Comparison of ENCODE assay signal across 1 cellular context in genomic region chr16:10608687-10609409, GRCh38.
TF ChIP-seq lines count a peak whose summit lies in the region.

No MANE protein-coding gene starts in this region.

TF ChIP-seq in HepG2, 621 proteins besides CTCF, POLR2A, EP300 and RAD21 (continued from another document and continues in another):
- TF ChIP-seq NFKBIZ (CRISPR knock-in tag; IDR thresholded peaks at IDR 0.05) (no peak), ELF1 (CRISPR knock-in tag; IDR thresholded peaks at IDR 0.05) (no peak), ZNF564 (CRISPR knock-in tag; IDR thresholded peaks at IDR 0.05) (no peak), ZNF20 (CRISPR knock-in tag; IDR thresholded peaks at IDR 0.05) (no peak), CBX5 (CRISPR knock-in tag; IDR thresholded peaks at IDR 0.05; ENCODE audit: borderline replicate concordance) (no peak), NFE2 (CRISPR knock-in tag; IDR thresholded peaks at IDR 0.05) (no peak), HBP1 (CRISPR knock-in tag; IDR thresholded peaks at IDR 0.05; ENCODE audit: low read depth) (no peak), USF2 (IDR thresholded peaks at IDR 0.05; ENCODE audit: low read depth, low read length) (no peak), USF2 (CRISPR knock-in tag; IDR thresholded peaks at IDR 0.05; ENCODE audit: borderline replicate concordance) (no peak), ZNF317 (CRISPR knock-in tag; IDR thresholded peaks at IDR 0.05) (no peak), SALL1 (CRISPR knock-in tag; IDR thresholded peaks at IDR 0.05) (peak; percentile 60; the same call in 1 of the 2 replicates), CEBPG (CRISPR knock-in tag; IDR thresholded peaks at IDR 0.05) (no peak), ZSCAN30 (CRISPR knock-in tag; IDR thresholded peaks at IDR 0.05) (no peak), HNRNPUL1 (IDR thresholded peaks at IDR 0.05; ENCODE audit: low read depth, low read length) (no peak), PCBP2 (optimal IDR thresholded peaks at IDR 0.05; ENCODE audit: low read depth, low read length, poor library complexity, severe bottlenecking) (no peak), PLRG1 (conservative IDR thresholded peaks at IDR 0.05) (no peak), ZNF281 (CRISPR knock-in tag; IDR thresholded peaks at IDR 0.05; ENCODE audit: borderline replicate concordance) (0 out of 2 replicates have a peak, but pooled peaks have one; percentile 35), REST (IDR thresholded peaks at IDR 0.05; ENCODE audit: borderline replicate concordance in 1 of 2, low read depth in 1 of 2, low read length in 2 of 2) (no peak), ONECUT2 (CRISPR knock-in tag; IDR thresholded peaks at IDR 0.05) (no peak), PAF1 (CRISPR knock-in tag; IDR thresholded peaks at IDR 0.05) (no peak), SMAD3 (CRISPR knock-in tag; IDR thresholded peaks at IDR 0.05) (no peak), SMARCE1 (IDR thresholded peaks at IDR 0.05; ENCODE audit: borderline replicate concordance) (no peak), ZNF549 (CRISPR knock-in tag; IDR thresholded peaks at IDR 0.05) (no peak), SMAD1 (CRISPR knock-in tag; IDR thresholded peaks at IDR 0.05; ENCODE audit: borderline replicate concordance, low read depth) (0 out of 2 replicates have a peak, but pooled peaks have one; percentile 16), ZNF207 (IDR thresholded peaks at IDR 0.05; ENCODE audit: borderline replicate concordance) (no peak), HDAC1 (CRISPR knock-in tag; IDR thresholded peaks at IDR 0.05) (no peak), CSRNP1 (CRISPR knock-in tag; IDR thresholded peaks at IDR 0.05) (no peak), ZNF768 (CRISPR knock-in tag; IDR thresholded peaks at IDR 0.05) (no peak), ZNF770 (CRISPR knock-in tag; IDR thresholded peaks at IDR 0.05) (no peak), THAP7 (CRISPR knock-in tag; IDR thresholded peaks at IDR 0.05) (no peak), ZNF766 (CRISPR knock-in tag; IDR thresholded peaks at IDR 0.05; ENCODE audit: borderline replicate concordance) (peak; percentile 27; the same call in 1 of the 2 replicates), SRSF1 (optimal IDR thresholded peaks at IDR 0.05; ENCODE audit: low read depth, low read length) (no peak), RFXAP (CRISPR knock-in tag; IDR thresholded peaks at IDR 0.05; ENCODE audit: borderline replicate concordance) (no peak), FOXP1 (IDR thresholded peaks at IDR 0.05) (no peak), FOXP1 (CRISPR knock-in tag; IDR thresholded peaks at IDR 0.05) (no peak), GPBP1L1 (CRISPR knock-in tag; IDR thresholded peaks at IDR 0.05) (no peak), HOXA9 (CRISPR knock-in tag; IDR thresholded peaks at IDR 0.05; ENCODE audit: borderline replicate concordance) (0 out of 2 replicates have a peak, but pooled peaks have one; percentile 27), RBM22 (optimal IDR thresholded peaks at IDR 0.05; ENCODE audit: low read length) (no peak), PHF8 (CRISPR knock-in tag; IDR thresholded peaks at IDR 0.05) (no peak), ZNF850 (CRISPR knock-in tag; conservative IDR thresholded peaks at IDR 0.05) (no peak), CBFB (CRISPR knock-in tag; IDR thresholded peaks at IDR 0.05) (no peak), DZIP1 (CRISPR knock-in tag; IDR thresholded peaks at IDR 0.05) (no peak), ZNF136 (CRISPR knock-in tag; IDR thresholded peaks at IDR 0.05; ENCODE audit: low read depth) (no peak), ISX (CRISPR knock-in tag; conservative IDR thresholded peaks at IDR 0.05) (no peak), HOXA7 (CRISPR knock-in tag; IDR thresholded peaks at IDR 0.05) (no peak), TAF15 (IDR thresholded peaks at IDR 0.05; ENCODE audit: low read depth, low read length, poor library complexity, severe bottlenecking) (no peak), ZNF430 (CRISPR knock-in tag; IDR thresholded peaks at IDR 0.05) (no peak), SP2 (CRISPR knock-in tag; IDR thresholded peaks at IDR 0.05) (no peak), ZNF552 (CRISPR knock-in tag; IDR thresholded peaks at IDR 0.05; ENCODE audit: borderline replicate concordance) (no peak), ZNF580 (CRISPR knock-in tag; IDR thresholded peaks at IDR 0.05; ENCODE audit: borderline replicate concordance, low read depth) (0 out of 2 replicates have a peak, but pooled peaks have one; percentile 68)
